In genomic region chr9:98485706-98486105, GRCh38 we compare ENCODE assay signal across 30 cellular contexts.
"Had no signal": no experiment of that assay in that cellular context is flagged by ENCODE, and none has a peak within 500 bp of the region (broad histone marks: within the 10 kb centered on the region; RNA-seq: fewer than 3 reads in every experiment).

No MANE protein-coding gene starts in this region.

- H3K4me3 Mint-ChIP-seq: immature natural killer cell; naive thymus-derived CD8-positive, alpha-beta T cell; nephron; neural crest cell; stimulated activated naive B cell treated with anti-CD40 and anti-IgM and Interleukin-4, amounts not matched to agents 10 μg/mL and 1 μg/mL and 100 μg/mL, for 72 hours had no signal

- H3K9ac ChIP-seq: parathyroid adenoma had no signal

- H2AFZ ChIP-seq: parathyroid adenoma had no signal

- H3K9me3 Mint-ChIP-seq: immature natural killer cell; naive thymus-derived CD8-positive, alpha-beta T cell; nephron; neural crest cell; stimulated activated naive B cell treated with anti-CD40 and anti-IgM and Interleukin-4, amounts not matched to agents 10 μg/mL and 1 μg/mL and 100 μg/mL, for 72 hours had no signal

- H3K36me3 Mint-ChIP-seq: immature natural killer cell; naive thymus-derived CD8-positive, alpha-beta T cell; stimulated activated naive B cell treated with anti-CD40 and anti-IgM and Interleukin-4, amounts not matched to agents 10 μg/mL and 1 μg/mL and 100 μg/mL, for 72 hours had no signal

- ATAC-seq: left colon; left lung; lower lobe of right lung; naive thymus-derived CD8-positive, alpha-beta T cell; right lobe of liver; stimulated activated naive B cell treated with anti-CD40 and anti-IgM and Interleukin-4, amounts not matched to agents 10 μg/mL and 1 μg/mL and 100 μg/mL, for 72 hours; stimulated activated naive CD8-positive, alpha-beta T cell treated with anti-CD3 and anti-CD28 coated beads, Interleukin-15, Interleukin-2, amounts not matched to agents 100 U/mL and 50 U/mL, for 24 hours had no signal

- H3K4me1 Mint-ChIP-seq: immature natural killer cell; naive thymus-derived CD8-positive, alpha-beta T cell; nephron; neural crest cell; stimulated activated naive B cell treated with anti-CD40 and anti-IgM and Interleukin-4, amounts not matched to agents 10 μg/mL and 1 μg/mL and 100 μg/mL, for 72 hours had no signal

- H3K4me3 ChIP-seq: left lung, lower lobe of right lung, right atrium auricular region, right lobe of liver, smooth muscle cell, stomach, testis, thyroid gland, transverse colon, upper lobe of left lung, vagina had no signal

- H3K4me1 ChIP-seq: left lung, lower lobe of right lung, parathyroid adenoma, right atrium auricular region, stomach, testis, transverse colon, upper lobe of left lung, vagina had no signal

- H3K27ac ChIP-seq: left lung, lower lobe of right lung, neutrophil, parathyroid adenoma, right atrium auricular region, right lobe of liver, stomach, testis, thyroid gland, transverse colon, upper lobe of left lung, vagina had no signal

- H3K27me3 ChIP-seq: right atrium auricular region, right lobe of liver, testis, thyroid gland, upper lobe of left lung, vagina had no signal

- DNase-seq: hypothalamus; immature natural killer cell; kidney; left colon; left lung; lower lobe of right lung; mammary epithelial cell; mesenchymal stem cell; naive thymus-derived CD8-positive, alpha-beta T cell; occipital lobe; right lobe of liver; stimulated activated CD4-positive, alpha-beta T cell treated with anti-CD3 and anti-CD28 coated beads, Interleukin-12 subunit alpha, Interleukin-12 subunit beta, amount 100 ng/mL, for 4 hours; stimulated activated CD4-positive, alpha-beta T cell treated with anti-CD3 and anti-CD28 coated beads, Interleukin-15, amount 100 ng/mL, for 24 hours; stimulated activated CD4-positive, alpha-beta T cell treated with anti-CD3 and anti-CD28 coated beads, Interleukin-2, amount 100 ng/mL, for 24 hours; stimulated activated CD4-positive, alpha-beta T cell treated with anti-CD3 and anti-CD28 coated beads, Interleukin-4, amount 100 ng/mL, for 1 hour; stimulated activated naive B cell treated with anti-CD40 and anti-IgM and Interleukin-4, amounts not matched to agents 10 μg/mL and 1 μg/mL and 100 μg/mL, for 72 hours; stimulated activated naive CD8-positive, alpha-beta T cell treated with anti-CD3 and anti-CD28 coated beads, Interleukin-15, Interleukin-2, amounts not matched to agents 100 U/mL and 50 U/mL, for 24 hours; stomach; testis; thyroid gland; transverse colon; upper lobe of left lung had no signal

- H3K79me2 ChIP-seq: parathyroid adenoma had no signal

- H3K27ac Mint-ChIP-seq: immature natural killer cell; naive thymus-derived CD8-positive, alpha-beta T cell; nephron; progenitor cell of endocrine pancreas; stimulated activated naive B cell treated with anti-CD40 and anti-IgM and Interleukin-4, amounts not matched to agents 10 μg/mL and 1 μg/mL and 100 μg/mL, for 72 hours had no signal

- H3K4me2 ChIP-seq: smooth muscle cell had no signal

- H3K36me3 ChIP-seq: left lung, lower lobe of right lung, neutrophil, right atrium auricular region, right lobe of liver, stomach, thyroid gland, transverse colon, upper lobe of left lung, vagina had no signal

- H3K9me3 ChIP-seq: left lung, lower lobe of right lung, neutrophil, right atrium auricular region, right lobe of liver, stomach, testis, thyroid gland, transverse colon, upper lobe of left lung, vagina had no signal
